In the genomic region with DNA sequence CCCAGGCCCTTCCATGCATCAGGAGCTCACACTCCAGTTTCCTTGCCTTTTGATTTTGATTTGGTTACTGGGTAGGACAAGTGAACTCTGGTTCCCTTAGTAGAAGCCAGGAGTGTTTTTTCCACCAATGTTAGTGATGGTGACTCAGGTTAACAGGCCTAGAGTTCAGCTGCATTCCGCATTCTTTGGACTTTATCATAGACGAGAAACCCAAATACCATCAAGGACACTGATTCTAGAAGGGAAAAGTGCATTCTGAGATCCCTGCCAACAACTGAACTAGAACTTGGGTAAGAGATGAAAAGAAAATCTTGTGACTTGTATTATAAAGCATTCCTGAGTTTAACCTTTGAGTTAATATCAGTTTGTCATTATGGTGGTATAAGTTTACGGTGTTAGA, we compare ENCODE assay signal across 18 cellular contexts. TPM values are rescaled to one million over a fixed set of nuclear protein-coding genes. Genes with fewer than 3 reads are reported as not detected.
DNase-seq lines count a peak whose midpoint lies in the region; ATAC-seq, FAIRE-seq and TF ChIP-seq lines count a peak whose summit lies in the region.
"Had no signal": no experiment of that assay in that cellular context is flagged by ENCODE, and none has a peak within 500 bp of the region (broad histone marks: within the 10 kb centered on the region; RNA-seq: fewer than 3 reads in every experiment).

No MANE protein-coding gene starts in this region.

- H3K4me3 Mint-ChIP-seq in MCF 10A (ENCODE audit: unreplicated experiment): no peak overlapping the region
- H3K4me3 Mint-ChIP-seq: GM23338 had no signal

- no peak overlapping the region for H3K4me2 ChIP-seq in mammary epithelial cell (ENCODE audit: insufficient read depth, low read depth, low read length)
- H3K4me2 ChIP-seq: BLaER1 treated with 17β-estradiol and CSF1 and Interleukin-3, amounts not matched to agents 10 nM and 100 nM; GM23338; KMS-11 had no signal

- H3K9me3 Mint-ChIP-seq in MCF 10A (ENCODE audit: unreplicated experiment): no peaks in the 10 kb centered on the region
- H3K9me3 Mint-ChIP-seq: GM23338 had no signal

- no peaks in the 10 kb centered on the region for H3K27me3 Mint-ChIP-seq in MCF 10A (ENCODE audit: insufficient read depth, unreplicated experiment)

- H3K27ac Mint-ChIP-seq in MCF 10A (ENCODE audit: low read depth, unreplicated experiment): peak overlapping the region; percentile 2
- H3K27ac Mint-ChIP-seq: GM23338 had no signal

- peaks cover 31% of the 10 kb centered on the region for H3K4me1 Mint-ChIP-seq in MCF 10A (ENCODE audit: insufficient read depth, unreplicated experiment)

- BruUV-seq in MCF 10A (replicated peaks; lab: Mats Ljungman, UMichigan): no TSS peak
- BruUV-seq in mammary epithelial cell (replicated peaks; lab: Mats Ljungman, UMichigan): no TSS peak

- H3K9me3 ChIP-seq in mammary epithelial cell (replicated peaks; ENCODE audit: insufficient read depth, low read length): no peaks in the 10 kb centered on the region
- H3K9me3 ChIP-seq in mucosa of rectum (ENCODE audit: control insufficient read depth in 2 of 2, low read length in 2 of 2): no peaks in the 10 kb centered on the region
- H3K9me3 ChIP-seq in transverse colon: no peaks in the 10 kb centered on the region
- H3K9me3 ChIP-seq: BLaER1 treated with 17β-estradiol and CSF1 and Interleukin-3, amounts not matched to agents 10 nM and 100 nM; MG63 had no signal

- H3K4me3 ChIP-seq in mammary epithelial cell (replicated peaks in 1 of 3; ENCODE audit: insufficient read depth in 1 of 3, low read depth in 2 of 3, low read length in 3 of 3): no peak overlapping the region
- H3K4me3 ChIP-seq in choroid plexus epithelial cell (ENCODE audit: low read depth, low read length): no peak overlapping the region
- no peak overlapping the region for H3K4me3 ChIP-seq in mucosa of rectum (ENCODE audit: low read length in 2 of 2)
- H3K4me3 ChIP-seq in transverse colon: no peak overlapping the region
- H3K4me3 ChIP-seq: BLaER1 treated with 17β-estradiol and CSF1 and Interleukin-3, amounts not matched to agents 10 nM and 100 nM; GM23338; MG63 had no signal

- POLR2A ChIA-PET in MCF 10A (lab: Yijun Ruan, JAX): interaction anchor here (0.7 to 3.4 kb wide), 4 partner anchors 11 to 69 kb away, joined by 3 to 20 read pairs (median 4); no protein-coding TSS in a partner anchor

- peaks cover 7% of the 10 kb centered on the region for H3K79me2 ChIP-seq in mammary epithelial cell (ENCODE audit: insufficient read depth, low read length)

- peaks cover 34% of the 10 kb centered on the region for H3K4me1 ChIP-seq in mammary epithelial cell (ENCODE audit: insufficient read depth, low read length)
- H3K4me1 ChIP-seq in mucosa of rectum (ENCODE audit: control insufficient read depth in 2 of 2, insufficient read depth in 2 of 2, low read length in 2 of 2): peaks cover 5 to 23% of the 10 kb centered on the region in 2 donors
- peaks cover 0 to 51% (median 24%) of the 10 kb centered on the region in 4 donors for H3K4me1 ChIP-seq in transverse colon

- peaks cover 44% of the 10 kb centered on the region for H3K36me3 Mint-ChIP-seq in MCF 10A (ENCODE audit: insufficient read depth, unreplicated experiment)

- CTCF ChIA-PET in MCF 10A (lab: Yijun Ruan, JAX): interaction anchor here (1.3 to 7.4 kb wide), 2 partner anchors 9 to 73 kb away, joined by 4 to 50 read pairs; partner anchors contain the start of genes ACSS2, GGT7, GSS and MYH7B
- CTCF ChIA-PET in mammary epithelial cell (lab: Charles Lee; ENCODE audit: low non-redundant PET): no interaction called here

- TF ChIP-seq EP300 in transverse colon (IDR thresholded peaks at IDR 0.05; ENCODE audit: low read depth): no peak

- no peak for ATAC-seq in HG03159 (IDR thresholded peaks at IDR 0.05; ENCODE audit: unreplicated experiment)
- ATAC-seq in GM18519 (IDR thresholded peaks at IDR 0.05; ENCODE audit: low FRiP score, unreplicated experiment): no peak
- ATAC-seq: GM23338 had no signal

- DNase-seq in MCF 10A (ENCODE audit: unreplicated experiment) (no peak), mammary epithelial cell (no peak), choroid plexus epithelial cell (ENCODE audit: low read depth) (peak; percentile 56), transverse colon (no peak), HTR-8/SVneo (ENCODE audit: insufficient read length, low spot score) (no peak)
- DNase-seq: DMS53, MG63, NCI-H1092 treated with DMSO at 0.1 percent for 48 hours, NCI-H1694, NCI-H69 had no signal

- TF ChIP-seq CTCF in MCF 10A (IDR thresholded peaks at IDR 0.05; ENCODE audit: unreplicated experiment) (no peak), mammary epithelial cell (conservative IDR thresholded peaks at IDR 0.05 in 1 of 2, IDR thresholded peaks at IDR 0.05 in 1 of 2; ENCODE audit: extremely low read depth in 1 of 2, insufficient read depth in 1 of 2, low read depth in 1 of 2, low read length in 2 of 2) (no peak), choroid plexus epithelial cell (conservative IDR thresholded peaks at IDR 0.05; ENCODE audit: low read depth, low read length) (no peak), transverse colon (IDR thresholded peaks at IDR 0.05) (no peak)

- H3K27me3 ChIP-seq in mammary epithelial cell (ENCODE audit: insufficient read depth, low read length) (no peaks in the 10 kb centered on the region), mucosa of rectum (ENCODE audit: control insufficient read depth in 2 of 2, insufficient read depth in 2 of 2, low read length in 2 of 2) (no peaks in the 10 kb centered on the region), transverse colon (no peaks in the 10 kb centered on the region)
- H3K27me3 ChIP-seq: BLaER1 treated with 17β-estradiol and CSF1 and Interleukin-3, amounts not matched to agents 10 nM and 100 nM; MG63 had no signal

- intact Hi-C loops in MCF 10A (cut with micrococcal nuclease): no loop called here
- intact Hi-C loops in mammary epithelial cell (cut with micrococcal nuclease): no loop called here
- intact Hi-C loops in transverse colon (cut with DNase I; ENCODE audit: low total_unique reads): no loop called here

- H3K9ac ChIP-seq in mammary epithelial cell (ENCODE audit: insufficient read depth, low read length) (no peak overlapping the region), mucosa of rectum (ENCODE audit: low read depth in 1 of 2, low read length in 2 of 2) (peak overlapping the region in 1 of 2 donors; percentile 24)
- H3K9ac ChIP-seq: BLaER1 treated with 17β-estradiol and CSF1 and Interleukin-3, amounts not matched to agents 10 nM and 100 nM; KMS-11 had no signal

- H4K20me1 ChIP-seq in mammary epithelial cell (ENCODE audit: insufficient read depth, low read length): no peaks in the 10 kb centered on the region

- TF ChIP-seq POLR2A in transverse colon (IDR thresholded peaks at IDR 0.05): no peak

- no peak overlapping the region for H3K27ac ChIP-seq in mammary epithelial cell (ENCODE audit: insufficient read depth, low read depth, low read length)
- H3K27ac ChIP-seq in mucosa of rectum (ENCODE audit: low read depth in 2 of 2, low read length in 2 of 2): peak overlapping the region; percentile 93
- H3K27ac ChIP-seq in transverse colon: peak overlapping the region; percentile 78 to 90 (median 84)
- H3K27ac ChIP-seq: 22Rv1; BLaER1 treated with 17β-estradiol and CSF1 and Interleukin-3, amounts not matched to agents 10 nM and 100 nM; KMS-11 had no signal

- dilution Hi-C loops in mammary epithelial cell (cut with HindIII; ENCODE audit: low sequenced_read_pairs): no loop called here

- in situ Hi-C loops in mammary epithelial cell (cut with MboI; ENCODE audit: low sequenced_read_pairs in 2 of 2) (no loop called here), transverse colon (cut with MboI; ENCODE audit: low pct_ligation_motif_present in 1 of 4, low pct_unique_long_range_greater_than_20kb in 1 of 4, low sequenced_read_pairs in 3 of 4) (no loop called here)

- peaks cover 22% of the 10 kb centered on the region for H3K36me3 ChIP-seq in mammary epithelial cell (ENCODE audit: insufficient read depth, low read length)
- H3K36me3 ChIP-seq in mucosa of rectum (ENCODE audit: control insufficient read depth in 2 of 2, insufficient read depth in 2 of 2, low read length in 2 of 2): peaks cover 23 to 24% of the 10 kb centered on the region in 2 donors
- H3K36me3 ChIP-seq in transverse colon: peaks cover 0 to 17% (median 4%) of the 10 kb centered on the region in 4 donors

- no peak overlapping the region for H2AFZ ChIP-seq in mammary epithelial cell (ENCODE audit: low read depth, low read length)
- H2AFZ ChIP-seq: GM23338 had no signal

- FAIRE-seq in HTR-8/SVneo (lab: Jason Lieb, UNC): no peak
- FAIRE-seq: GM12891 had no signal

- WGBS in mammary epithelial cell (ENCODE audit: low coverage, missing lambda C conversion rate): 98% methylated on average over 3 of the region's 3 CpGs
- 85 to 87% methylated on average over 3 of the region's 3 CpGs for WGBS in transverse colon (ENCODE audit: low coverage in 1 of 2), 2 donors

RNA-seq across cellular contexts. Expression of gene GSS, which starts 8.9 kb away (rescaled TPM):
- total RNA-seq in MCF 10A (2022) (94.6 and 115 TPM in 2 replicates), mammary epithelial cell (100 to 1,000 TPM; 102 to 115 TPM), transverse colon (100 to 1,000 TPM; 125 to 364 (median 129) TPM)
- polyA plus RNA-seq in mammary epithelial cell: 127 TPM
- polyA minus RNA-seq in mammary epithelial cell: 147 TPM

RNA-seq across cellular contexts. Expression of gene MYH7B, which starts 9.0 kb away (rescaled TPM):
- total RNA-seq in MCF 10A (2022): 0.07 and 0.27 TPM in 2 replicates
- under 1 TPM; under 0.01 to 0.28 TPM for total RNA-seq in mammary epithelial cell
- polyA plus RNA-seq in mammary epithelial cell: 0.11 TPM
- not detected for polyA minus RNA-seq in mammary epithelial cell
- total RNA-seq in transverse colon: under 1 TPM; 0.20 to 0.75 (median 0.52) TPM
